ENCODE assay signal across 1 cellular context in the genomic region with DNA sequence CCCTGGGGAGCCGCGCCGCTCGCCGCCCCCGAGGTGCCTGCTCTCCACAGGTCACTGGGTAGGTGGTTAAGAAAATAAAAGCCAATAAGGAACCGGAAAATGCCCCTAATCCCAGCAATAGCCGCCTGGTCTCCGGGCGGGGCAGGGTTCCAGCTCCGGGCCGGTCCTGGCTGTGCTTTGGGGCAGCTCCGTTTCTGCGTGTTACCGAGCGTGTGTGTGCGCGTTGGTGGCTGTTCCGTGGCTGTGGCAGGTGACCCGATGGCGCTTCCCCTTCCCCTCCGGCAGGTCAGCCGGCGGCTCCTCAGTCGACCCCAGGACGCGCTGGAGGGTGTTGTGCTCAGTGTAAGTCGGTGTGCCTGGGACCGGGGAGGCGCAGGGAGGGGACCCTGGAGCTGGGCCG. TPM values are rescaled to one million over a fixed set of nuclear protein-coding genes. Genes with fewer than 3 reads are reported as not detected.
"Had no signal": no experiment of that assay in that cellular context is flagged by ENCODE, and none has a peak within 500 bp of the region (broad histone marks: within the 10 kb centered on the region; RNA-seq: fewer than 3 reads in every experiment).

No MANE protein-coding gene starts in this region.

RNA-seq across cellular contexts. Expression of a gene that starts 17.2 kb away (rescaled TPM):
- total RNA-seq: RPMI7951 had no signal
